8 cellular contexts compared by ENCODE assay signal in the genomic region with DNA sequence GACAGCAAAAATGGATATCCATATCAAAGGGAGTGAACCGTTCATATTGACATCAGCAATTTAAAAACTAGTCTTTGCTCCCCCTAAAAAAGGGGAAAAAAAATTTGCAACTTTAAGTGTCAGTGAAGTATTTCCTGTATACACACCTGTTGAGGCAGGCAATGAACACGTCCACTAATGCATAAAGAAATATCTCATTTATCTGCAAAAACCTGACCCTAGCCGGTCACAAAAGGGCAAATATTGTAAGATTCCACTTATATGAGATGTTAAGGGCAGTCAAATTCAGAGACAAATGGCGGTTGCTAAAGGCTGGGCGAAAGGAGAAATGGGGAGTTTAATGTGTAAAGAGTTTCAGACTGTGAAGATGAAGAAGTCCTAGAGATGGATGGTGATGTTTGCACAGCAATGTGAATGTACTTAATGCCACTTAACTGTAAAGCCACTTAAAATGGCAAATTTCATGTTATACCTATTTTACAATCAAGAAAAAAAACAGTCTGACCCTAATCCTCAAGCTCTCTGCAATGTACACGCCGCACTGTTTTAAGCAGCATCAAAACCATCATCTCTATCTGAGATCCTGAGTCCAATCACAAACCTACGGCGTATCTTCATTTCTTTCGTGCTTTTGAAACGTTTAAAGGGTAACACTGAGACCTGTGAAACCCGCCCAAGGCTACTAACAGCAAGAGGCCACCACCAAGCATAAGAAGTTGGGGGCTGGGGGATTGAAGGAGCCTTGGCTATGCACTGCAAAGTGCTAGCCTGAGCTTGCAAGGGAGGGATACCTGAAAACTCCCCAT. TPM values are rescaled to one million over a fixed set of nuclear protein-coding genes. Genes with fewer than 3 reads are reported as not detected.
A peak's percentile ranks its signal among the peaks of the same experiment; 100 is the strongest.
DNase-seq lines count a peak whose midpoint lies in the region; ATAC-seq, FAIRE-seq and TF ChIP-seq lines count a peak whose summit lies in the region.

No MANE protein-coding gene starts in this region.

- H3K9me3 ChIP-seq in PC-3 (ENCODE audit: low read length) (no peaks in the 10 kb centered on the region), endothelial cell of umbilical vein (replicated peaks; ENCODE audit: control insufficient read depth, insufficient read depth, low read length) (no peaks in the 10 kb centered on the region), trophoblast cell (ENCODE audit: insufficient read depth, low read depth, low read length) (no peaks in the 10 kb centered on the region)

- peak overlapping the region; percentile 81 for H3K4me2 ChIP-seq in PC-3 (ENCODE audit: low read length)
- peak overlapping the region; percentile 96 for H3K4me2 ChIP-seq in endothelial cell of umbilical vein (ENCODE audit: insufficient read depth, low read length)
- peak overlapping the region; percentile 85 for H3K4me2 ChIP-seq in trophoblast cell (ENCODE audit: low read length)

- no peaks in the 10 kb centered on the region for H3K9me2 ChIP-seq in PC-3 (replicated peaks; ENCODE audit: low read length)

- no peaks in the 10 kb centered on the region for H3K9me1 ChIP-seq in endothelial cell of umbilical vein (replicated peaks; ENCODE audit: control insufficient read depth, extremely low read depth, insufficient read depth, low read length)

- peaks cover 11% of the 10 kb centered on the region for H3K79me1 ChIP-seq in trophoblast cell (ENCODE audit: low read length)

- POLR2A ChIA-PET in PC-3 (lab: Charles Lee; ENCODE audit: unreplicated experiment), result no interaction called here
- POLR2A ChIA-PET in endothelial cell of umbilical vein (lab: Charles Lee), result no interaction called here

- H2BK12ac ChIP-seq in trophoblast cell (ENCODE audit: low read length), result no peak overlapping the region

- DNase-seq in GM12864 (ENCODE audit: low read depth) (no peak), PC-3 (no peak), endothelial cell of umbilical vein (ENCODE audit: low read depth, low spot score) (no peak), trophoblast cell (no peak), NCI-H1092 treated with DMSO at 0.1 percent for 48 hours (lab: John Stamatoyannopoulos, UW) (no peak), NCI-H524 treated with DMSO at 0.1 percent for 48 hours (lab: John Stamatoyannopoulos, UW) (no peak), ACHN (no peak)

- no peak overlapping the region for H2BK120ac ChIP-seq in trophoblast cell (ENCODE audit: insufficient read depth, low read length, poor library complexity)

- H4K20me1 ChIP-seq in PC-3 (ENCODE audit: low read length) (no peaks in the 10 kb centered on the region), endothelial cell of umbilical vein (replicated peaks; ENCODE audit: control insufficient read depth, extremely low read depth, insufficient read depth, low read length) (no peaks in the 10 kb centered on the region)

- no peaks in the 10 kb centered on the region for H3K27me3 ChIP-seq in PC-3 (ENCODE audit: low read length)
- H3K27me3 ChIP-seq in endothelial cell of umbilical vein (ENCODE audit: control insufficient read depth in 2 of 2, insufficient read depth in 2 of 2, low read length in 2 of 2), result no peaks in the 10 kb centered on the region
- no peaks in the 10 kb centered on the region for H3K27me3 ChIP-seq in trophoblast cell (ENCODE audit: insufficient read depth, low read length)

- dilution Hi-C loops in endothelial cell of umbilical vein (cut with MboI; ENCODE audit: extremely low pct_ligation_motif_present, low sequenced_read_pairs), result no loop called here

- H3K79me2 ChIP-seq in PC-3 (ENCODE audit: low read length) (peaks cover 39% of the 10 kb centered on the region), endothelial cell of umbilical vein (ENCODE audit: control insufficient read depth, insufficient read depth, low read length) (peaks cover 26% of the 10 kb centered on the region), trophoblast cell (ENCODE audit: control insufficient read depth, insufficient read depth, low read length, poor library complexity) (peaks cover 10% of the 10 kb centered on the region)

- TF ChIP-seq POLR2A in endothelial cell of umbilical vein (IDR thresholded peaks at IDR 0.05; ENCODE audit: low read depth, low read length), result no peak

- H3K36me3 ChIP-seq in PC-3 (ENCODE audit: low read depth, low read length) (peaks cover 6% of the 10 kb centered on the region), endothelial cell of umbilical vein (ENCODE audit: control insufficient read depth in 2 of 2, extremely low read depth in 1 of 2, insufficient read depth in 2 of 2, low read length in 2 of 2) (peaks cover 0 to 4% of the 10 kb centered on the region in 2 experiments), trophoblast cell (ENCODE audit: control insufficient read depth in 1 of 2, insufficient read depth in 2 of 2, low read length in 2 of 2) (peaks cover 11 to 13% of the 10 kb centered on the region in 2 experiments)

- H3K4me3 ChIP-seq in GM12864 (ENCODE audit: low read depth, low read length), result peak overlapping the region; percentile 67
- H3K4me3 ChIP-seq in PC-3 (ENCODE audit: low read length), result peak overlapping the region; percentile 84
- peak overlapping the region; percentile 76 to 78 (median 78) for H3K4me3 ChIP-seq in endothelial cell of umbilical vein (replicated peaks in 1 of 3; ENCODE audit: insufficient read depth in 1 of 3, low read depth in 1 of 3, low read length in 3 of 3)
- peak overlapping the region; percentile 83 for H3K4me3 ChIP-seq in trophoblast cell (ENCODE audit: low read depth, low read length)

- H2AK5ac ChIP-seq in trophoblast cell (ENCODE audit: low read length), result no peak overlapping the region

- H3K27ac ChIP-seq in PC-3 (ENCODE audit: low read length), result no peak overlapping the region
- H3K27ac ChIP-seq in endothelial cell of umbilical vein (ENCODE audit: insufficient read depth, low read depth, low read length), result peak overlapping the region; percentile 78
- H3K27ac ChIP-seq in trophoblast cell (ENCODE audit: low read depth, low read length), result no peak overlapping the region

- ATAC-seq in PC-3 (no peak), HG03460 (IDR thresholded peaks at IDR 0.05; ENCODE audit: unreplicated experiment) (no peak)

- peaks cover 4% of the 10 kb centered on the region for H3F3A ChIP-seq in PC-3 (ENCODE audit: low read length, unreplicated experiment)

- in situ Hi-C loops in ACHN (cut with HindIII; ENCODE audit: low pct_ligation_motif_present, low pct_unique_long_range_greater_than_20kb, low sequenced_read_pairs), result no loop called here

- H4K91ac ChIP-seq in trophoblast cell (ENCODE audit: low read depth, low read length), result peak overlapping the region; percentile 63

- H2BK5ac ChIP-seq in trophoblast cell (ENCODE audit: low read depth, low read length, poor library complexity), result no peak overlapping the region

- H3K9ac ChIP-seq in PC-3 (ENCODE audit: low read length) (peak overlapping the region; percentile 95), endothelial cell of umbilical vein (replicated peaks; ENCODE audit: extremely low read depth, insufficient read depth, low read length) (peak overlapping the region; percentile 90), trophoblast cell (ENCODE audit: low read length) (peak overlapping the region; percentile 90)

- no peak overlapping the region for H4K8ac ChIP-seq in trophoblast cell (ENCODE audit: low read depth, low read length)

- no peak for FAIRE-seq in endothelial cell of umbilical vein (lab: Jason Lieb, UNC)

- whole genome bisulfite sequencing in trophoblast cell (ENCODE audit: extremely low coverage, insufficient coverage, insufficient read length), result no CpG with 5 or more reads among the region's 12 CpGs

- H3K4me1 ChIP-seq in PC-3 (ENCODE audit: insufficient read depth, low read length) (peaks cover 17% of the 10 kb centered on the region), endothelial cell of umbilical vein (ENCODE audit: control insufficient read depth, extremely low read depth, insufficient read depth, low read length) (peaks cover 21% of the 10 kb centered on the region), trophoblast cell (ENCODE audit: control insufficient read depth in 1 of 2, insufficient read depth in 2 of 2, low read length in 2 of 2) (peaks cover 5 to 10% of the 10 kb centered on the region in 2 experiments)

- BruUV-seq in PC-3 (replicated peaks; lab: Mats Ljungman, UMichigan) (TSS peak; percentile 24), endothelial cell of umbilical vein (replicated peaks; lab: Mats Ljungman, UMichigan) (no TSS peak)

- H3K23ac ChIP-seq in trophoblast cell (ENCODE audit: low read length), result no peak overlapping the region

- TF ChIP-seq CTCF in GM12864 (IDR thresholded peaks at IDR 0.05; ENCODE audit: low read depth, low read length, missing control alignments), result no peak
- no peak for TF ChIP-seq CTCF in PC-3 (conservative IDR thresholded peaks at IDR 0.05; ENCODE audit: low read depth, low read length)
- no peak for TF ChIP-seq CTCF in endothelial cell of umbilical vein (IDR thresholded peaks at IDR 0.05; ENCODE audit: extremely low read depth in 1 of 2, insufficient read depth in 1 of 2, low read depth in 1 of 2, low read length in 2 of 2)

- peak overlapping the region; percentile 33 for H3K18ac ChIP-seq in trophoblast cell (ENCODE audit: low read length)

- intact Hi-C loops in PC-3 (cut with micrococcal nuclease) (no loop called here), endothelial cell of umbilical vein (cut with micrococcal nuclease) (no loop called here)

- H3K14ac ChIP-seq in trophoblast cell (ENCODE audit: low read length), result peak overlapping the region; percentile 94

- peak overlapping the region; percentile 90 for H4K12ac ChIP-seq in trophoblast cell (ENCODE audit: low read depth, low read length)

- H2AFZ ChIP-seq in PC-3 (ENCODE audit: low read length) (no peak overlapping the region), endothelial cell of umbilical vein (ENCODE audit: low read depth, low read length) (peak overlapping the region; percentile 7), trophoblast cell (ENCODE audit: insufficient read depth, low read length, poor library complexity) (no peak overlapping the region)

- CTCF ChIA-PET in PC-3 (lab: Charles Lee) (no interaction called here), endothelial cell of umbilical vein (lab: Charles Lee) (interaction anchor here (1.2 kb wide), 1 partner anchor 8 kb away, joined by 5 read pairs; no protein-coding TSS in a partner anchor)

- H3K4ac ChIP-seq in trophoblast cell (ENCODE audit: low read depth, low read length), result peak overlapping the region; percentile 82

RNA-seq across cellular contexts. Expression of gene PARN, which starts 1.1 kb away (rescaled TPM):
- total RNA-seq in PC-3 (2014; rRNA removed) (29.0 and 34.7 TPM in 2 replicates), endothelial cell of umbilical vein (22.3 and 24.6 TPM in 2 replicates)
- polyA plus RNA-seq in endothelial cell of umbilical vein, result 11.3 and 16.9 TPM in 2 replicates
- 18.7 and 21.9 TPM in 2 replicates for polyA plus RNA-seq in endothelial cell of umbilical vein (2011; cell fraction: cytosol; rRNA removed)
- 20.9 and 22.0 TPM in 2 replicates for polyA plus RNA-seq in endothelial cell of umbilical vein (2011; cell fraction: nucleus; rRNA removed)
- 25.2 and 28.6 TPM in 2 replicates for polyA plus RNA-seq in endothelial cell of umbilical vein (2012)
- polyA minus RNA-seq in endothelial cell of umbilical vein, result 22.6 and 28.7 TPM in 2 replicates
- 26.4 TPM for polyA minus RNA-seq in endothelial cell of umbilical vein (2011; cell fraction: cytosol; rRNA and poly(A)+ RNA removed)
- polyA minus RNA-seq in endothelial cell of umbilical vein (2011; cell fraction: nucleus; rRNA and poly(A)+ RNA removed), result 30.9 and 41.0 TPM in 2 replicates
- 24.4 and 25.2 TPM in 2 replicates for polyA plus RNA-seq in trophoblast cell (2013)

RNA-seq across cellular contexts. Expression of gene BFAR, which starts 3.7 kb away (rescaled TPM):
- total RNA-seq in PC-3 (2014; rRNA removed) (26.9 and 27.9 TPM in 2 replicates), endothelial cell of umbilical vein (73.5 and 84.6 TPM in 2 replicates)
- 49.8 and 57.3 TPM in 2 replicates for polyA plus RNA-seq in endothelial cell of umbilical vein
- polyA plus RNA-seq in endothelial cell of umbilical vein (2011; cell fraction: cytosol; rRNA removed), result 73.8 and 77.1 TPM in 2 replicates
- polyA plus RNA-seq in endothelial cell of umbilical vein (2011; cell fraction: nucleus; rRNA removed), result 34.5 and 34.8 TPM in 2 replicates
- 87.7 and 98.5 TPM in 2 replicates for polyA plus RNA-seq in endothelial cell of umbilical vein (2012)
- polyA minus RNA-seq in endothelial cell of umbilical vein, result 67.4 and 72.3 TPM in 2 replicates
- polyA minus RNA-seq in endothelial cell of umbilical vein (2011; cell fraction: cytosol; rRNA and poly(A)+ RNA removed), result 32.9 TPM
- 32.8 and 33.5 TPM in 2 replicates for polyA minus RNA-seq in endothelial cell of umbilical vein (2011; cell fraction: nucleus; rRNA and poly(A)+ RNA removed)
- 49.8 and 52.2 TPM in 2 replicates for polyA plus RNA-seq in trophoblast cell (2013)
